Comparison of ENCODE assay signal across 9 cellular contexts in the genomic region with DNA sequence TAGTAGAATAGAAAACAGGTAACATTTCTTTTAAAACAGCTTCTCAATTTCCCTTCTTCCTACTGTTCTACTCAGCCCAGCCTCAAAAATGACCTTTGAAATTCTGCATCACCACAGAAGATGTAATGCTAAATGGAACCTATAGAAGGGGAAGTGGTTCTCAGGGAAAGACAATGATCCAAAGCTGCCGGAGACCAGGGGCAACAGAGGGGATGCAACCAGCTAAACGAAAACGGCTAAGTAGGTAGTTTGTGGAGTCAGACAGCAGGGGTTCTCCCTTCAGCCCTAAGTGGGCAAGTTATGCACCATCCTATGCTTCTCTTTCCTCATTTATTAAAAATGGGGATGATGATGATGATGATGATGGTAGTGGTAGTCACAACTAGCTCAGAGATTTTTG.
DNase-seq lines count a peak whose midpoint lies in the region; ATAC-seq and TF ChIP-seq lines count a peak whose summit lies in the region.
"Had no signal": no experiment of that assay in that cellular context is flagged by ENCODE, and none has a peak within 500 bp of the region (broad histone marks: within the 10 kb centered on the region; RNA-seq: fewer than 3 reads in every experiment).

No MANE protein-coding gene starts in this region.

- POLR2A ChIA-PET in HEK293 (lab: Yijun Ruan, JAX) (no interaction called here), RWPE1 (lab: Yijun Ruan, JAX; ENCODE audit: low non-redundant PET) (interaction anchor here (0.7 kb wide), 1 partner anchor 91 kb away, joined by 3 read pairs; no protein-coding TSS in a partner anchor)

- H3K9me3 ChIP-seq in HEK293 (ENCODE audit: control insufficient read depth, insufficient read depth, low read depth, low read length) (no peaks in the 10 kb centered on the region), iPS-20b (ENCODE audit: insufficient read depth, low read depth, low read length) (no peaks in the 10 kb centered on the region)

- H3K27ac ChIP-seq in HEK293 (ENCODE audit: extremely low read depth, low read depth, low read length) (no peak overlapping the region), dorsolateral prefrontal cortex (peak overlapping the region in 53 of 59 donors; percentile 14 to 100 (median 84)), iPS-20b (ENCODE audit: low read length) (peak overlapping the region; percentile 37), temporal lobe (ENCODE audit: low read depth, low read length) (peak overlapping the region; percentile 32), RWPE1 (no peak overlapping the region)

- ATAC-seq in activated CD4-positive, CD25-positive, alpha-beta regulatory T cell treated with anti-CD3 and anti-CD28 coated beads, Interleukin-2, amount 50 U/mL, for 24 hours = no peak
- ATAC-seq in left cardiac atrium = no peak

- intact Hi-C loops in dorsolateral prefrontal cortex (cut with DNase I) = loop anchor here (5.0 to 10.0 kb wide), 5 partner anchors 43 to 600 kb away; a partner anchor contains a TSS
- intact Hi-C loops in left cardiac atrium (cut with DNase I) = loop anchor here (10.0 kb wide), 1 partner anchor 260 kb away; no protein-coding TSS in a partner anchor

- H3K36me3 ChIP-seq in HEK293 (ENCODE audit: control insufficient read depth in 2 of 2, insufficient read depth in 1 of 2, low read length in 2 of 2) = no peaks in the 10 kb centered on the region
- no peaks in the 10 kb centered on the region for H3K36me3 ChIP-seq in iPS-20b (ENCODE audit: insufficient read depth, low read depth, low read length)

- H3K9ac ChIP-seq in iPS-20b (ENCODE audit: low read depth, low read length) = no peak overlapping the region

- H3K27me3 ChIP-seq in dorsolateral prefrontal cortex = peaks cover 0 to 4% (median 0%) of the 10 kb centered on the region in 45 donors
- H3K27me3 ChIP-seq in iPS-20b (ENCODE audit: insufficient read depth, low read length) = no peaks in the 10 kb centered on the region

- DNase-seq in dorsolateral prefrontal cortex = no peak
- DNase-seq in RWPE1 (ENCODE audit: low spot score) = no peak
- no peak for DNase-seq in left cardiac atrium
- DNase-seq: GOT3, HCEC 1CT had no signal

- H3K4me1 ChIP-seq in HEK293 (ENCODE audit: control insufficient read depth, insufficient read depth, low read length) = no peaks in the 10 kb centered on the region
- H3K4me1 ChIP-seq in iPS-20b (ENCODE audit: insufficient read depth, low read length) = peaks cover 9% of the 10 kb centered on the region

- H3K4me3 ChIP-seq in HEK293 (ENCODE audit: low read depth, low read length) = no peak overlapping the region
- H3K4me3 ChIP-seq in dorsolateral prefrontal cortex = no peak overlapping the region
- 0 out of 2 replicates have a peak overlapping the region, but pooled peaks have one; percentile 13 for H3K4me3 ChIP-seq in iPS-20b (ENCODE audit: low read length)

- TF ChIP-seq CTCF in HEK293 (tag by site-specific recombination; IDR thresholded peaks at IDR 0.05) = no peak
- no peak for TF ChIP-seq CTCF in dorsolateral prefrontal cortex (IDR thresholded peaks at IDR 0.05 in 54 of 56, conservative IDR thresholded peaks at IDR 0.05 in 2 of 56; ENCODE audit: low read depth in 1 of 56, partially characterized antibody in 56 of 56)
- no peak for TF ChIP-seq CTCF in RWPE1 (conservative IDR thresholded peaks at IDR 0.05; ENCODE audit: low read depth)

- CTCF ChIA-PET in HEK293 (lab: Yijun Ruan, JAX) (interaction anchor here (0.6 to 2.9 kb wide), 34 partner anchors 9 to 786 kb away, joined by 3 to 17 read pairs (median 4); no protein-coding TSS in a partner anchor), RWPE1 (lab: Yijun Ruan, JAX) (interaction anchor here (0.5 to 1.9 kb wide), 8 partner anchors 9 to 599 kb away, joined by 3 to 7 read pairs (median 4); no protein-coding TSS in a partner anchor)

TF ChIP-seq in HEK293, 187 proteins besides CTCF, POLR2A, EP300 and RAD21:
- no peak for TF ChIP-seq ZBTB7A (tag by site-specific recombination; IDR thresholded peaks at IDR 0.05; ENCODE audit: low read depth)
- TF ChIP-seq, protein P1, sequence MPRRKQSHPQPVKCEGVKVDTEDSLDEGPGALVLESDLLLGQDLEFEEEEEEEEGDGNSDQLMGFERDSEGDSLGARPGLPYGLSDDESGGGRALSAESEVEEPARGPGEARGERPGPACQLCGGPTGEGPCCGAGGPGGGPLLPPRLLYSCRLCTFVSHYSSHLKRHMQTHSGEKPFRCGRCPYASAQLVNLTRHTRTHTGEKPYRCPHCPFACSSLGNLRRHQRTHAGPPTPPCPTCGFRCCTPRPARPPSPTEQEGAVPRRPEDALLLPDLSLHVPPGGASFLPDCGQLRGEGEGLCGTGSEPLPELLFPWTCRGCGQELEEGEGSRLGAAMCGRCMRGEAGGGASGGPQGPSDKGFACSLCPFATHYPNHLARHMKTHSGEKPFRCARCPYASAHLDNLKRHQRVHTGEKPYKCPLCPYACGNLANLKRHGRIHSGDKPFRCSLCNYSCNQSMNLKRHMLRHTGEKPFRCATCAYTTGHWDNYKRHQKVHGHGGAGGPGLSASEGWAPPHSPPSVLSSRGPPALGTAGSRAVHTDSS (tag by site-specific recombination; IDR thresholded peaks at IDR 0.05) = peak; percentile 36; the same call in 1 of the 2 replicates

Comparison
In these comparisons a context has a peak if more than half of its experiments do, and no peak if none do; other contexts are left out.
1. H3K27ac ChIP-seq: peak in dorsolateral prefrontal cortex (53 of 59), iPS-20b (single experiment) and temporal lobe (single experiment); none in HEK293 (single experiment) and RWPE1 (single experiment).